Comparison of ENCODE assay signal across 11 cellular contexts in genomic region chr19:5354403-5354802, GRCh38. TPM values are rescaled to one million over a fixed set of nuclear protein-coding genes. Genes with fewer than 3 reads are reported as not detected.
DNase-seq lines count a peak whose midpoint lies in the region; ATAC-seq and TF ChIP-seq lines count a peak whose summit lies in the region.
"Had no signal": no experiment of that assay in that cellular context is flagged by ENCODE, and none has a peak within 500 bp of the region (broad histone marks: within the 10 kb centered on the region; RNA-seq: fewer than 3 reads in every experiment).

No MANE protein-coding gene starts in this region.

- peaks cover 43% of the 10 kb centered on the region for H3K27me3 Mint-ChIP-seq in chondrocyte (ENCODE audit: low read depth)

- DNase-seq in cardiac muscle cell (ENCODE audit: low read depth in 1 of 2, low spot score in 1 of 2) (peak in 1 of 2 donors; percentile 29), right atrium auricular region (ENCODE audit: low spot score) (no peak), NAMALWA (ENCODE audit: low spot score) (peak; percentile 45), chondrocyte (ENCODE audit: low spot score) (no peak), hepatic stellate cell (ENCODE audit: low spot score) (no peak), ascending aorta (ENCODE audit: low spot score in 2 of 2) (no peak)
- DNase-seq in stimulated activated CD8-positive, alpha-beta memory T cell treated with anti-CD3 and anti-CD28 coated beads, Interleukin-4, amount 100 ng/mL, for 48 hours: peak; percentile 57
- DNase-seq: NCI-H1694 had no signal

- intact Hi-C loops in ascending aorta (cut with DNase I): no loop called here

- H3K27me3 ChIP-seq in cardiac muscle cell: peaks cover 9% of the 10 kb centered on the region
- no peaks in the 10 kb centered on the region for H3K27me3 ChIP-seq in right atrium auricular region
- H3K27me3 ChIP-seq in ascending aorta: no peaks in the 10 kb centered on the region

- no peak for ATAC-seq in HG02938 (IDR thresholded peaks at IDR 0.05; ENCODE audit: unreplicated experiment)

- H3K9me3 Mint-ChIP-seq in chondrocyte (ENCODE audit: low read depth): no peaks in the 10 kb centered on the region
- H3K9me3 Mint-ChIP-seq: activated naive CD4-positive, alpha-beta T cell treated with anti-CD3 and anti-CD28 coated beads, Interleukin-2, amount 50 U/mL, for 72 hours had no signal

- H3K36me3 Mint-ChIP-seq in chondrocyte (ENCODE audit: low read depth): no peaks in the 10 kb centered on the region
- H3K36me3 Mint-ChIP-seq: activated naive CD4-positive, alpha-beta T cell treated with anti-CD3 and anti-CD28 coated beads, Interleukin-2, amount 50 U/mL, for 72 hours had no signal

- no peak overlapping the region for H3K4me3 ChIP-seq in cardiac muscle cell
- H3K4me3 ChIP-seq in right atrium auricular region: no peak overlapping the region
- no peak overlapping the region for H3K4me3 ChIP-seq in ascending aorta
- H3K4me3 ChIP-seq: lung had no signal

- no peaks in the 10 kb centered on the region for H3K4me1 Mint-ChIP-seq in chondrocyte (ENCODE audit: low read depth)

- peak; percentile 35 for TF ChIP-seq CTCF in cardiac muscle cell (IDR thresholded peaks at IDR 0.05; ENCODE audit: low read depth, low read length)
- TF ChIP-seq CTCF in right atrium auricular region (IDR thresholded peaks at IDR 0.05): no peak
- TF ChIP-seq CTCF in chondrocyte (IDR thresholded peaks at IDR 0.05): peak; percentile 64
- TF ChIP-seq CTCF in ascending aorta (IDR thresholded peaks at IDR 0.05): no peak

- H3K27ac ChIP-seq in cardiac muscle cell (no peak overlapping the region), right atrium auricular region (no peak overlapping the region), ascending aorta (no peak overlapping the region)

- H3K4me1 ChIP-seq in cardiac muscle cell (ENCODE audit: low read depth) (no peaks in the 10 kb centered on the region), right atrium auricular region (no peaks in the 10 kb centered on the region), ascending aorta (no peaks in the 10 kb centered on the region)

- H3K36me3 ChIP-seq in cardiac muscle cell (no peaks in the 10 kb centered on the region), right atrium auricular region (no peaks in the 10 kb centered on the region), ascending aorta (no peaks in the 10 kb centered on the region)

- no peak overlapping the region for H3K27ac Mint-ChIP-seq in chondrocyte (ENCODE audit: unreplicated experiment)
- H3K27ac Mint-ChIP-seq: activated naive CD4-positive, alpha-beta T cell treated with anti-CD3 and anti-CD28 coated beads, Interleukin-2, amount 50 U/mL, for 72 hours had no signal

- H3K9me3 ChIP-seq in cardiac muscle cell (ENCODE audit: low read depth) (no peaks in the 10 kb centered on the region), right atrium auricular region (no peaks in the 10 kb centered on the region), ascending aorta (no peaks in the 10 kb centered on the region)

- no peak overlapping the region for H3K4me3 Mint-ChIP-seq in chondrocyte (ENCODE audit: unreplicated experiment)

RNA-seq across cellular contexts. Expression of gene PTPRS, which starts 13.8 kb away (rescaled TPM):
- total RNA-seq in cardiac muscle cell: 247 and 351 TPM in 2 replicates
- 46.0 and 68.7 TPM in 2 replicates for polyA plus RNA-seq in cardiac muscle cell
- 100 to 1,000 TPM; 138 to 190 TPM for total RNA-seq in right atrium auricular region
- 129 to 133 TPM (median 130 TPM) in 3 replicates for total RNA-seq in chondrocyte
- 517 TPM for total RNA-seq in ascending aorta

Comparison
In these comparisons a context has a peak if more than half of its experiments do, and no peak if none do; other contexts are left out.
1. CTCF ChIP-seq: peak in cardiac muscle cell (single experiment) and chondrocyte (single experiment); none in right atrium auricular region (0 of 2) and ascending aorta (0 of 3).
2. DNase-seq: peak in NAMALWA (single experiment) and stimulated activated CD8-positive, alpha-beta memory T cell treated with anti-CD3 and anti-CD28 coated beads, Interleukin-4, amount 100 ng/mL, for 48 hours (single experiment); none in right atrium auricular region (single experiment), chondrocyte (single experiment), hepatic stellate cell (single experiment) and ascending aorta (0 of 2).